8 cellular contexts compared by ENCODE assay signal in the genomic region with DNA sequence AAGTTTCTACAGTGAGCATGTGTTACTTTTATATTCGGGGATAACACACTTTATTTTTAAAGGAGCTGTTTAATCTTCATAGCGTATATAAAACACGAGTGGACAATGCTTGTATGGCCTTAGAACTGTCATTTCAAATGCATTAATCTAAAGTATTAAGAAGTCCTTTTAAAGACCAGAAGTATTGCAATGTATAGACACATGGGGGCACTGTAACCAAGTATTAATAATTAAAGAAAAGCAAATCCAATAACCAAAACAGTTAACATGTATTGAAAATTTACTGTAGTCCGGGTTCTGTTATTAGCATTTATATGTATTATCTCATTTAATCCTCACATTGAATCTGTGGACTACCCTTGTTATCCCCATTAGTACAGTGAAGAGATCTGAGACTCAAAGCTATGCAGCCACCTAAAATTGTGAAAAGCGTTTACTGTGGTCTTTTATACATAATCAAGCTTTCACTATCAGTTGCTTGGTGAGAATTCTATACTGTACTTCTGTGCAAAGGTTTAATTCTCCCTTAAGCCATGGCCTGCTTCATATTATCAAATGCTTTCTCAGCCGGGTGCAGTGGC. TPM values are rescaled to one million over a fixed set of nuclear protein-coding genes. Genes with fewer than 3 reads are reported as not detected.
DNase-seq lines count a peak whose midpoint lies in the region; FAIRE-seq and TF ChIP-seq lines count a peak whose summit lies in the region.

No MANE protein-coding gene starts in this region.

- no peaks in the 10 kb centered on the region for H3K36me3 ChIP-seq in astrocyte (ENCODE audit: insufficient read depth, low read length)

- no peak overlapping the region for H3K4me3 ChIP-seq in Jurkat, Clone E6-1 (ENCODE audit: low read length)
- H3K4me3 ChIP-seq in astrocyte (ENCODE audit: insufficient read depth, low read depth, low read length), result no peak overlapping the region

- DNase-seq in NCI-H2171 treated with DMSO at 0.1 percent for 48 hours (lab: John Stamatoyannopoulos, UW) (peak; percentile 54), NCI-H2171 (lab: John Stamatoyannopoulos, UW) (no peak), astrocyte (ENCODE audit: low read depth) (no peak), osteocyte (ENCODE audit: extremely low spot score, unreplicated experiment) (no peak), occipital lobe (lab: John Stamatoyannopoulos, UW) (no peak), OCI-M2 (lab: John Stamatoyannopoulos, UW; ENCODE audit: unreplicated experiment) (no peak)
- peak; percentile 7 for DNase-seq in Jurkat, Clone E6-1 (ENCODE audit: low read depth, low spot score)
- DNase-seq in effector CD4-positive, alpha-beta T cell, result no peak

- no peak for FAIRE-seq in astrocyte (lab: Jason Lieb, UNC)

- no peaks in the 10 kb centered on the region for H3K4me1 ChIP-seq in astrocyte (ENCODE audit: insufficient read depth, low read length)

- H3K4me1 Mint-ChIP-seq in astrocyte (ENCODE audit: low read depth, unreplicated experiment) (no peaks in the 10 kb centered on the region), osteocyte (ENCODE audit: unreplicated experiment) (no peaks in the 10 kb centered on the region)

- no peak overlapping the region for H3K9ac ChIP-seq in astrocyte (ENCODE audit: low read length)

- H3K36me3 Mint-ChIP-seq in astrocyte (ENCODE audit: low read depth, unreplicated experiment), result no peaks in the 10 kb centered on the region
- H3K36me3 Mint-ChIP-seq in osteocyte (ENCODE audit: unreplicated experiment), result no peaks in the 10 kb centered on the region

- no peak overlapping the region for H3K4me3 Mint-ChIP-seq in astrocyte (ENCODE audit: unreplicated experiment)
- no peak overlapping the region for H3K4me3 Mint-ChIP-seq in osteocyte (ENCODE audit: unreplicated experiment)

- no peaks in the 10 kb centered on the region for H3K27me3 ChIP-seq in astrocyte (ENCODE audit: insufficient read depth, low read length)

- H3K27ac Mint-ChIP-seq in astrocyte (ENCODE audit: unreplicated experiment) (no peak overlapping the region), osteocyte (ENCODE audit: unreplicated experiment) (no peak overlapping the region)

- H2AFZ ChIP-seq in astrocyte (ENCODE audit: low read depth, low read length), result no peak overlapping the region

- no peaks in the 10 kb centered on the region for H4K20me1 ChIP-seq in astrocyte (ENCODE audit: insufficient read depth, low read length)

- H3K27me3 Mint-ChIP-seq in astrocyte (ENCODE audit: low read depth, unreplicated experiment) (peaks cover 2% of the 10 kb centered on the region), osteocyte (ENCODE audit: unreplicated experiment) (no peaks in the 10 kb centered on the region)

- H3K4me2 ChIP-seq in astrocyte (ENCODE audit: low read length), result no peak overlapping the region

- TF ChIP-seq CTCF in astrocyte (IDR thresholded peaks at IDR 0.05; ENCODE audit: insufficient read depth, low read depth, low read length) (peak; percentile 39), osteocyte (IDR thresholded peaks at IDR 0.05) (peak; percentile 55)

- H3K9me3 Mint-ChIP-seq in astrocyte (ENCODE audit: unreplicated experiment) (peaks cover 3% of the 10 kb centered on the region), osteocyte (ENCODE audit: unreplicated experiment) (no peaks in the 10 kb centered on the region)

- no peaks in the 10 kb centered on the region for H3K79me2 ChIP-seq in astrocyte (ENCODE audit: insufficient read depth, low read length)

- H3K27ac ChIP-seq in astrocyte (ENCODE audit: low read depth, low read length), result no peak overlapping the region

- H3K9me3 ChIP-seq in astrocyte (ENCODE audit: insufficient read depth, low read depth, low read length), result no peaks in the 10 kb centered on the region

RNA-seq across cellular contexts. Expression of a gene that starts 10.1 kb away (rescaled TPM):
- not detected for polyA plus RNA-seq in Jurkat, Clone E6-1 (2012; ENCODE audit: insufficient read depth, insufficient read length)
- total RNA-seq in astrocyte (0.16 and 0.22 TPM in 2 replicates), osteocyte (not detected in 2 replicates), occipital lobe (not detected)

Comparison
In these comparisons a context has a peak if more than half of its experiments do, and no peak if none do; other contexts are left out.
1. DNase-seq: peak in NCI-H2171 treated with DMSO at 0.1 percent for 48 hours (single experiment) and Jurkat, Clone E6-1 (single experiment); none in NCI-H2171 (single experiment), astrocyte (single experiment), osteocyte (single experiment), effector CD4-positive, alpha-beta T cell (single experiment), occipital lobe (single experiment) and OCI-M2 (single experiment).